In the genomic region with DNA sequence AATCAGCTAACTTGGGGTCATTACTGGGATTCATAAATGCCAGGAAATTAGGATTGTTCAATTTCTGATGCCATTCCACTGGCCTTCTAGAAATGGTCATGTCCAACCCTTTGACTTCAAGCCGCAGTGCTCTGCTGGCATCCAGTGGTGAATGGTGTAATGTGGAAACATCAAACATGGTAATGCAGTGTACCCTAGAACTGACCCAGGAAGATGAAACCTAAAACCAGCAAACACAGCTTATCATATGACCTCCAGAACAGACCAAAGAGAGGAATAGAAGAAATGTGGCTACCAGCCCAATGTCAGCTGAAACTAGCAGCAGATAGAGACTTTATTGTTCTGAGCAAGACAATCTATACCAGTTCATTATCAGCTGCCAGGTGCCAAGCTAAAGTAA, we compare ENCODE assay signal across 13 cellular contexts. TPM values are rescaled to one million over a fixed set of nuclear protein-coding genes. Genes with fewer than 3 reads are reported as not detected.
DNase-seq lines count a peak whose midpoint lies in the region; ATAC-seq, FAIRE-seq and TF ChIP-seq lines count a peak whose summit lies in the region.
"Had no signal": no experiment of that assay in that cellular context is flagged by ENCODE, and none has a peak within 500 bp of the region (broad histone marks: within the 10 kb centered on the region; RNA-seq: fewer than 3 reads in every experiment).

No MANE protein-coding gene starts in this region.

- intact Hi-C loops in body of pancreas (cut with DNase I) = loop anchor here (10.0 kb wide), 1 partner anchor 155 kb away; no protein-coding TSS in a partner anchor
- intact Hi-C loops in testis (cut with DNase I; ENCODE audit: low total_unique reads) = loop anchor here (10.0 kb wide), 1 partner anchor 235 kb away; no protein-coding TSS in a partner anchor

- ATAC-seq in body of pancreas = peak; percentile 84

- H2AFZ ChIP-seq in KMS-11 (ENCODE audit: low read depth) = no peak overlapping the region

- H3K9me3 ChIP-seq in body of pancreas (no peaks in the 10 kb centered on the region), testis (no peaks in the 10 kb centered on the region)
- H3K9me3 ChIP-seq: BE2C, gastrocnemius medialis, vagina had no signal

- no peak overlapping the region for H3K9ac ChIP-seq in KMS-11

- H3K4me1 ChIP-seq in KMS-11 (ENCODE audit: low read depth, poor library complexity, severe bottlenecking) (peaks cover 20% of the 10 kb centered on the region), body of pancreas (peaks cover 41% of the 10 kb centered on the region), testis (no peaks in the 10 kb centered on the region)
- H3K4me1 ChIP-seq: BE2C, gastrocnemius medialis had no signal

- H4K20me1 ChIP-seq in KMS-11 (ENCODE audit: insufficient read depth) = no peaks in the 10 kb centered on the region

- WGBS in body of pancreas, 2 donors = 24 to 27% methylated on average over 1 of the region's 1 CpG
- 73 to 78% methylated on average over 1 of the region's 1 CpG for WGBS in testis, 2 donors

- no peaks in the 10 kb centered on the region for H3K36me3 ChIP-seq in KMS-11 (ENCODE audit: insufficient read depth)
- H3K36me3 ChIP-seq in body of pancreas (replicated peaks in 1 of 2; ENCODE audit: insufficient read depth in 1 of 2, low read depth in 2 of 2) = no peaks in the 10 kb centered on the region
- H3K36me3 ChIP-seq in testis (ENCODE audit: low read depth, missing control alignments) = no peaks in the 10 kb centered on the region
- H3K36me3 ChIP-seq: BE2C, gastrocnemius medialis, vagina had no signal

- FAIRE-seq in D721Med (lab: Jason Lieb, UNC) = no peak

- H3K27me3 ChIP-seq in KMS-11 (ENCODE audit: insufficient read depth, low read depth) (no peaks in the 10 kb centered on the region), body of pancreas (no peaks in the 10 kb centered on the region), testis (no peaks in the 10 kb centered on the region)
- H3K27me3 ChIP-seq: gastrocnemius medialis, vagina had no signal

- no peak overlapping the region for H3K4me3 ChIP-seq in KMS-11 (IDR thresholded peaks at IDR 0.05; ENCODE audit: insufficient read depth, low read depth, low read length)
- no peak overlapping the region for H3K4me3 ChIP-seq in body of pancreas
- no peak overlapping the region for H3K4me3 ChIP-seq in testis
- H3K4me3 ChIP-seq: smooth muscle cell, vagina had no signal

- H3K27ac ChIP-seq in KMS-11 = no peak overlapping the region
- peak overlapping the region; percentile 34 to 65 (median 48) for H3K27ac ChIP-seq in body of pancreas
- H3K27ac ChIP-seq in testis = no peak overlapping the region
- H3K27ac ChIP-seq: gastrocnemius medialis, vagina had no signal

- TF ChIP-seq CTCF in KMS-11 (conservative IDR thresholded peaks at IDR 0.05; ENCODE audit: low read depth, low read length) (no peak), body of pancreas (IDR thresholded peaks at IDR 0.05) (peak in 3 of 7 experiments; percentile 11 to 45 (median 33)), D721Med (IDR thresholded peaks at IDR 0.05; ENCODE audit: insufficient read depth, missing control alignments) (no peak), testis (IDR thresholded peaks at IDR 0.05) (no peak)

- DNase-seq in DMS153 (lab: John Stamatoyannopoulos, UW) (peak; percentile 42), body of pancreas (peak; percentile 33 to 79 (median 54)), mucosa of gallbladder (ENCODE audit: low spot score) (peak; percentile 58), D721Med (ENCODE audit: insufficient read length, low spot score) (no peak), testis (no peak), NCI-H1048 (lab: John Stamatoyannopoulos, UW) (no peak), DMS79 (lab: John Stamatoyannopoulos, UW) (no peak)

- H3K79me2 ChIP-seq in KMS-11 (ENCODE audit: insufficient read depth, low read depth) = no peaks in the 10 kb centered on the region

- peak overlapping the region; percentile 32; the same call in 1 of the 2 replicates for H3K4me2 ChIP-seq in KMS-11

- TF ChIP-seq POLR2A in body of pancreas (IDR thresholded peaks at IDR 0.05) = peak in 2 of 3 donors; percentile 13 to 42
- TF ChIP-seq POLR2A in testis (IDR thresholded peaks at IDR 0.05) = no peak

RNA-seq across cellular contexts. Expression of gene CXCL13, which starts 13.8 kb away (rescaled TPM):
- total RNA-seq in body of pancreas = not detected
- 2.8 TPM for total RNA-seq in mucosa of gallbladder
- 1 to 10 TPM in 1 of 2 donors, under 1 TPM in 1; 0.56 to 2.0 TPM for total RNA-seq in testis
- 1.7 TPM for polyA plus RNA-seq in testis (ENCODE audit: insufficient read depth, low read depth, low replicate concordance)
- total RNA-seq: gastrocnemius medialis, osteoblast, smooth muscle cell, vagina had no signal
- polyA plus RNA-seq: smooth muscle cell had no signal

Comparison
In these comparisons a context has a peak if more than half of its experiments do, and no peak if none do; other contexts are left out.
1. DNase-seq: peak in DMS153 (single experiment), body of pancreas (4 of 4) and mucosa of gallbladder (single experiment); none in D721Med (single experiment), testis (single experiment), NCI-H1048 (single experiment) and DMS79 (single experiment).
2. H3K27ac ChIP-seq: peak in body of pancreas (4 of 4); none in KMS-11 (single experiment) and testis (0 of 2).